Comparison of ENCODE assay signal across 5 cellular contexts in genomic region chr10:131056781-131057180, GRCh38.
"Had no signal": no experiment of that assay in that cellular context is flagged by ENCODE, and none has a peak within 500 bp of the region (broad histone marks: within the 10 kb centered on the region; RNA-seq: fewer than 3 reads in every experiment).

No MANE protein-coding gene starts in this region.

- H2AFZ ChIP-seq: GM23338 had no signal

- H3K4me2 ChIP-seq: GM23338 had no signal

- ATAC-seq: GM23338, K562 had no signal

- DNase-seq: H7, HCEC 1CT, IMR-90 had no signal

- H3K4me3 Mint-ChIP-seq: GM23338 had no signal

- H3K4me3 ChIP-seq: GM23338, K562 had no signal

- H3K27ac Mint-ChIP-seq: GM23338 had no signal
